ENCODE assay signal across 9 cellular contexts in genomic region chr19:58555369-58555885, GRCh38. TPM values are rescaled to one million over a fixed set of nuclear protein-coding genes. Genes with fewer than 3 reads are reported as not detected.
DNase-seq lines count a peak whose midpoint lies in the region; ATAC-seq, FAIRE-seq and TF ChIP-seq lines count a peak whose summit lies in the region.
"Had no signal": no experiment of that assay in that cellular context is flagged by ENCODE, and none has a peak within 500 bp of the region (broad histone marks: within the 10 kb centered on the region; RNA-seq: fewer than 3 reads in every experiment).

No MANE protein-coding gene starts in this region.

- H3K4me3 ChIP-seq in K562 (peak overlapping the region; percentile 62), lower lobe of right lung (peak overlapping the region; percentile 91), tibial nerve (peak overlapping the region; percentile 66 to 80 (median 75))

- H3K27ac Mint-ChIP-seq in activated T-cell treated with anti-CD3 and anti-CD28 coated beads, Interleukin-2, amount 50 U/mL, for 72 hours = peak overlapping the region; percentile 78

- CTCF ChIA-PET in K562 (lab: Yijun Ruan, JAX; ENCODE audit: low intra/inter-chr PET ratio) = no interaction called here

- peak overlapping the region; percentile 86 for H3K27ac ChIP-seq in K562 (ENCODE audit: extremely low read depth, low read depth, low read length)
- peak overlapping the region; percentile 95 for H3K27ac ChIP-seq in lower lobe of right lung
- H3K27ac ChIP-seq in tibial nerve = peak overlapping the region; percentile 80 to 100 (median 96)

- TF ChIP-seq RAD21 in K562 (CRISPR knock-in tag; conservative IDR thresholded peaks at IDR 0.05 in 1 of 2, IDR thresholded peaks at IDR 0.05 in 1 of 2) = no peak

- peaks cover 36 to 59% of the 10 kb centered on the region in 2 experiments for H3K4me1 ChIP-seq in K562 (replicated peaks in 1 of 2; ENCODE audit: control insufficient read depth in 2 of 2, insufficient read depth in 2 of 2, low read length in 2 of 2)
- peaks cover 39% of the 10 kb centered on the region for H3K4me1 ChIP-seq in lower lobe of right lung
- peaks cover 5 to 60% (median 41%) of the 10 kb centered on the region in 4 donors for H3K4me1 ChIP-seq in tibial nerve

- H3K9me3 Mint-ChIP-seq in activated T-cell treated with anti-CD3 and anti-CD28 coated beads, Interleukin-2, amount 50 U/mL, for 72 hours = no peaks in the 10 kb centered on the region

- no peak for DNase-seq in activated T-cell treated with anti-CD3 and anti-CD28 coated beads, Interleukin-2, amount 50 U/mL, for 72 hours
- DNase-seq in activated T-cell treated with anti-CD3 and anti-CD28 coated beads, Interleukin-2, amount 50 U/mL, for 48 hours = no peak
- DNase-seq in K562 (ENCODE audit: extremely low read depth in 1 of 4, low spot score in 3 of 4) = no peak
- DNase-seq in lower lobe of right lung = no peak
- no peak for DNase-seq in tibial nerve (ENCODE audit: low spot score in 2 of 2)
- no peak for DNase-seq in NCI-H2227 treated with DMSO at 0.1 percent for 48 hours (lab: John Stamatoyannopoulos, UW)
- no peak for DNase-seq in NCI-H2196 treated with DMSO at 0.1 percent for 48 hours (lab: John Stamatoyannopoulos, UW; ENCODE audit: unreplicated experiment)
- DNase-seq in NCI-H1048 (lab: John Stamatoyannopoulos, UW) = no peak
- DNase-seq: DMS153 had no signal

- no peak for TF ChIP-seq POLR2A in K562 (conservative IDR thresholded peaks at IDR 0.05)
- TF ChIP-seq POLR2A in tibial nerve (IDR thresholded peaks at IDR 0.05) = no peak

- H3K9me3 ChIP-seq in K562 (replicated peaks; ENCODE audit: control insufficient read depth, insufficient read depth, low read depth, low read length) (no peaks in the 10 kb centered on the region), lower lobe of right lung (no peaks in the 10 kb centered on the region), tibial nerve (no peaks in the 10 kb centered on the region)

- H3K4me3 Mint-ChIP-seq in activated T-cell treated with anti-CD3 and anti-CD28 coated beads, Interleukin-2, amount 50 U/mL, for 72 hours = peak overlapping the region; percentile 96 to 99

- in situ Hi-C loops in K562 (cut with MboI) = no loop called here

- FAIRE-seq in K562 (lab: Jason Lieb, UNC) = no peak

- TF ChIP-seq CTCF in K562 (IDR thresholded peaks at IDR 0.05 in 2 of 3, conservative IDR thresholded peaks at IDR 0.05 in 1 of 3; ENCODE audit: insufficient read depth in 2 of 3, low read depth in 1 of 3, low read length in 3 of 3) (no peak), lower lobe of right lung (IDR thresholded peaks at IDR 0.05) (no peak), tibial nerve (IDR thresholded peaks at IDR 0.05) (no peak)

- no peaks in the 10 kb centered on the region for H3K27me3 Mint-ChIP-seq in activated T-cell treated with anti-CD3 and anti-CD28 coated beads, Interleukin-2, amount 50 U/mL, for 72 hours (ENCODE audit: low read depth)

- 30% methylated on average over 4 of the region's 4 CpGs for WGBS in K562 (ENCODE audit: insufficient coverage, low coverage, missing lambda C conversion rate)
- 41 to 53% methylated on average over 3 to 4 of the region's 4 CpGs for WGBS in tibial nerve, 2 donors

- H3K4me1 Mint-ChIP-seq in activated T-cell treated with anti-CD3 and anti-CD28 coated beads, Interleukin-2, amount 50 U/mL, for 72 hours (ENCODE audit: low read depth) = peaks cover 60% of the 10 kb centered on the region

- TF ChIP-seq EP300 in K562 (IDR thresholded peaks at IDR 0.05; ENCODE audit: low read length) = no peak
- no peak for TF ChIP-seq EP300 in tibial nerve (IDR thresholded peaks at IDR 0.05)

- H3K36me3 ChIP-seq in K562 (ENCODE audit: control insufficient read depth, insufficient read depth, low read length) (peaks cover 60% of the 10 kb centered on the region), lower lobe of right lung (peaks cover 54% of the 10 kb centered on the region), tibial nerve (peaks cover 0 to 47% (median 13%) of the 10 kb centered on the region in 3 donors)

- peak overlapping the region; percentile 84 to 94 for H3K9ac ChIP-seq in K562 (ENCODE audit: insufficient read depth in 1 of 2, low read depth in 2 of 2, low read length in 2 of 2)

- ATAC-seq in activated T-cell treated with anti-CD3 and anti-CD28 coated beads, Interleukin-2, amount 50 U/mL, for 72 hours (replicated peaks in 1 of 2) = no peak
- ATAC-seq in K562 = no peak
- ATAC-seq in lower lobe of right lung = no peak

- H3K27me3 ChIP-seq in K562 (ENCODE audit: control insufficient read depth in 2 of 2, insufficient read depth in 2 of 2, low read length in 2 of 2) (no peaks in the 10 kb centered on the region), lower lobe of right lung (ENCODE audit: low read depth) (no peaks in the 10 kb centered on the region), tibial nerve (no peaks in the 10 kb centered on the region)

- BruUV-seq in K562 (replicated peaks; lab: Mats Ljungman, UMichigan) = no TSS peak

- H3K9me1 ChIP-seq in K562 (ENCODE audit: control insufficient read depth, insufficient read depth, low read length) = peaks cover 3% of the 10 kb centered on the region

- intact Hi-C loops in K562 (cut with micrococcal nuclease) (no loop called here), lower lobe of right lung (cut with DNase I) (no loop called here)

- H3K79me2 ChIP-seq in K562 (ENCODE audit: control insufficient read depth, insufficient read depth, low read length) = peaks cover 53% of the 10 kb centered on the region

- no peaks in the 10 kb centered on the region for H4K20me1 ChIP-seq in K562 (replicated peaks; ENCODE audit: control insufficient read depth, insufficient read depth, low read length)

- POLR2A ChIA-PET in K562 (lab: Yijun Ruan, JAX) = interaction anchor here (0.6 to 3.7 kb wide), 12 partner anchors 10 to 373 kb away, joined by 3 to 48 read pairs (median 3); partner anchors contain the start of genes TRIM28, ZBTB45, ZNF274 and ZNF446

- peaks cover 19% of the 10 kb centered on the region in 2 donors for H3K36me3 Mint-ChIP-seq in activated T-cell treated with anti-CD3 and anti-CD28 coated beads, Interleukin-2, amount 50 U/mL, for 72 hours (ENCODE audit: insufficient read depth in 2 of 2)

- peak overlapping the region; percentile 82 for H2AFZ ChIP-seq in K562 (ENCODE audit: low read depth, low read length)

- peak overlapping the region; percentile 79 for H3K4me2 ChIP-seq in K562 (ENCODE audit: insufficient read depth, low read length)

RNA-seq across cellular contexts. Expression of gene CHMP2A, which starts 0.5 kb away (rescaled TPM):
- total RNA-seq in activated T-cell treated with anti-CD3 and anti-CD28 coated beads, Interleukin-2, amount 50 U/mL, for 72 hours = 10 to 100 TPM; 80.3 to 91.8 TPM
- total RNA-seq in K562 (2011; cell fraction: chromatin; rRNA removed; ENCODE audit: low replicate concordance) = 34.9 and 55.0 TPM in 2 replicates
- 42.5 and 47.5 TPM in 2 replicates for total RNA-seq in K562 (2011; cell fraction: nucleolus; rRNA removed)
- 36.2 and 43.3 TPM in 2 replicates for total RNA-seq in K562 (2011; cell fraction: nucleoplasm; rRNA removed)
- total RNA-seq in K562 (2014; rRNA removed) (127 and 142 TPM in 2 replicates), K562 (2014; rRNA removed; fragmentation: Illumina TruSeq; extraction: Trizol) (49.3 and 58.4 TPM in 2 replicates), K562 (2015; rRNA removed; fragmentation: Illumina TruSeq; extraction: Trizol) (86.9 and 87.2 TPM in 2 replicates), K562 (2021) (88.4 and 89.8 TPM in 2 replicates), lower lobe of right lung (104 TPM), tibial nerve (100 to 1,000 TPM in 3 of 4 donors, 10 to 100 TPM in 1; 90.0 to 146 (median 128) TPM)
- polyA plus RNA-seq in K562 (2011; rRNA removed) (81.7 and 86.7 TPM in 2 replicates), K562 (2014; fragmentation: Illumina TruSeq; extraction: Trizol) (110 and 112 TPM in 2 replicates), K562 (2014; fragmentation: Nextera tagmentation; extraction: Ambion mirVana) (10 to 100 TPM; 57.6 to 71.1 TPM), K562 (2014; rRNA removed) (154 and 159 TPM in 2 replicates)
- polyA plus RNA-seq in K562 (2011; cell fraction: cytosol; rRNA removed) = 111 and 116 TPM in 2 replicates
- polyA plus RNA-seq in K562 (2011; cell fraction: nucleus; rRNA removed) = 72.3 and 77.4 TPM in 2 replicates
- 122 and 150 TPM in 2 replicates for polyA plus RNA-seq in K562 (2012)
- 162 and 173 TPM in 2 replicates for polyA minus RNA-seq in K562 (2011; rRNA and poly(A)+ RNA removed)
- 59.5 and 70.2 TPM in 2 replicates for polyA minus RNA-seq in K562 (2011; cell fraction: cytosol; rRNA and poly(A)+ RNA removed)
- polyA minus RNA-seq in K562 (2011; cell fraction: nucleus; rRNA and poly(A)+ RNA removed) = 15.3 and 24.0 TPM in 2 replicates

RNA-seq across cellular contexts. Expression of gene UBE2M, which starts 3.0 kb away (rescaled TPM):
- 100 to 1,000 TPM; 116 to 122 TPM for total RNA-seq in activated T-cell treated with anti-CD3 and anti-CD28 coated beads, Interleukin-2, amount 50 U/mL, for 72 hours
- 47.2 and 87.3 TPM in 2 replicates for total RNA-seq in K562 (2011; cell fraction: chromatin; rRNA removed; ENCODE audit: low replicate concordance)
- 77.7 and 87.6 TPM in 2 replicates for total RNA-seq in K562 (2011; cell fraction: nucleolus; rRNA removed)
- 51.2 and 56.4 TPM in 2 replicates for total RNA-seq in K562 (2011; cell fraction: nucleoplasm; rRNA removed)
- total RNA-seq in K562 (2014; rRNA removed) (101 and 139 TPM in 2 replicates), K562 (2014; rRNA removed; fragmentation: Illumina TruSeq; extraction: Trizol) (79.2 and 81.1 TPM in 2 replicates), K562 (2015; rRNA removed; fragmentation: Illumina TruSeq; extraction: Trizol) (85.7 and 86.5 TPM in 2 replicates), K562 (2021) (127 and 131 TPM in 2 replicates), lower lobe of right lung (50.4 TPM), tibial nerve (10 to 100 TPM; 18.4 to 38.2 (median 29.4) TPM)
- polyA plus RNA-seq in K562 (2011; rRNA removed) (92.0 and 117 TPM in 2 replicates), K562 (2014; fragmentation: Illumina TruSeq; extraction: Trizol) (137 and 163 TPM in 2 replicates), K562 (2014; fragmentation: Nextera tagmentation; extraction: Ambion mirVana) (1 to 10 TPM in 1 of 2 experiments, under 1 TPM in 1; 0.92 to 1.5 TPM), K562 (2014; rRNA removed) (84.8 and 96.4 TPM in 2 replicates)
- 81.3 and 96.5 TPM in 2 replicates for polyA plus RNA-seq in K562 (2011; cell fraction: cytosol; rRNA removed)
- polyA plus RNA-seq in K562 (2011; cell fraction: nucleus; rRNA removed) = 119 and 126 TPM in 2 replicates
- polyA plus RNA-seq in K562 (2012) = 112 and 160 TPM in 2 replicates
- 69.1 and 92.2 TPM in 2 replicates for polyA minus RNA-seq in K562 (2011; rRNA and poly(A)+ RNA removed)
- 57.2 and 68.0 TPM in 2 replicates for polyA minus RNA-seq in K562 (2011; cell fraction: cytosol; rRNA and poly(A)+ RNA removed)
- 15.5 and 29.4 TPM in 2 replicates for polyA minus RNA-seq in K562 (2011; cell fraction: nucleus; rRNA and poly(A)+ RNA removed)

RNA-seq across cellular contexts. Expression of gene TRIM28, which starts 11.6 kb away (rescaled TPM):
- total RNA-seq in activated T-cell treated with anti-CD3 and anti-CD28 coated beads, Interleukin-2, amount 50 U/mL, for 72 hours = 100 to 1,000 TPM; 351 to 473 TPM
- total RNA-seq in K562 (2011; cell fraction: chromatin; rRNA removed; ENCODE audit: low replicate concordance) = 526 and 1,695 TPM in 2 replicates
- total RNA-seq in K562 (2011; cell fraction: nucleolus; rRNA removed) = 1,048 and 1,300 TPM in 2 replicates
- 609 and 709 TPM in 2 replicates for total RNA-seq in K562 (2011; cell fraction: nucleoplasm; rRNA removed)
- 779 and 1,386 TPM in 2 replicates for total RNA-seq in K562 (2014; rRNA removed)
- total RNA-seq in K562 (2014; rRNA removed; fragmentation: Illumina TruSeq; extraction: Trizol) = 358 and 467 TPM in 2 replicates
- 523 and 570 TPM in 2 replicates for total RNA-seq in K562 (2015; rRNA removed; fragmentation: Illumina TruSeq; extraction: Trizol)
- total RNA-seq in K562 (2021) = 752 and 797 TPM in 2 replicates
- 434 and 1,024 TPM in 2 replicates for polyA plus RNA-seq in K562 (2011; rRNA removed)
- polyA plus RNA-seq in K562 (2011; cell fraction: cytosol; rRNA removed) = 553 and 1,059 TPM in 2 replicates
- 1,513 and 2,015 TPM in 2 replicates for polyA plus RNA-seq in K562 (2011; cell fraction: nucleus; rRNA removed)
- 1,261 and 1,407 TPM in 2 replicates for polyA plus RNA-seq in K562 (2012)
- polyA plus RNA-seq in K562 (2014; fragmentation: Illumina TruSeq; extraction: Trizol) = 640 and 764 TPM in 2 replicates
- 10 to 100 TPM; 12.1 to 29.3 TPM for polyA plus RNA-seq in K562 (2014; fragmentation: Nextera tagmentation; extraction: Ambion mirVana)
- 490 and 541 TPM in 2 replicates for polyA plus RNA-seq in K562 (2014; rRNA removed)
- 826 and 1,247 TPM in 2 replicates for polyA minus RNA-seq in K562 (2011; rRNA and poly(A)+ RNA removed)
- 1,076 and 1,289 TPM in 2 replicates for polyA minus RNA-seq in K562 (2011; cell fraction: cytosol; rRNA and poly(A)+ RNA removed)
- 406 and 505 TPM in 2 replicates for polyA minus RNA-seq in K562 (2011; cell fraction: nucleus; rRNA and poly(A)+ RNA removed)
- total RNA-seq in lower lobe of right lung = 233 TPM
- total RNA-seq in tibial nerve = 100 to 1,000 TPM; 136 to 299 (median 159) TPM

RNA-seq across cellular contexts. Expression of gene MZF1, which starts 17.7 kb away (rescaled TPM):
- total RNA-seq in activated T-cell treated with anti-CD3 and anti-CD28 coated beads, Interleukin-2, amount 50 U/mL, for 72 hours = 10 to 100 TPM; 15.0 to 18.6 TPM
- 118 and 203 TPM in 2 replicates for total RNA-seq in K562 (2011; cell fraction: chromatin; rRNA removed; ENCODE audit: low replicate concordance)
- 122 and 125 TPM in 2 replicates for total RNA-seq in K562 (2011; cell fraction: nucleolus; rRNA removed)
- 136 and 199 TPM in 2 replicates for total RNA-seq in K562 (2011; cell fraction: nucleoplasm; rRNA removed)
- total RNA-seq in K562 (2014; rRNA removed) (11.5 and 13.3 TPM in 2 replicates), K562 (2014; rRNA removed; fragmentation: Illumina TruSeq; extraction: Trizol) (5.7 and 6.5 TPM in 2 replicates), K562 (2015; rRNA removed; fragmentation: Illumina TruSeq; extraction: Trizol) (7.2 and 8.3 TPM in 2 replicates), K562 (2021) (18.8 and 19.8 TPM in 2 replicates), lower lobe of right lung (50.7 TPM), tibial nerve (10 to 100 TPM; 41.6 to 88.8 (median 52.5) TPM)
- polyA plus RNA-seq in K562 (2011; rRNA removed) (17.0 and 25.4 TPM in 2 replicates), K562 (2014; fragmentation: Illumina TruSeq; extraction: Trizol) (13.4 and 15.1 TPM in 2 replicates), K562 (2014; fragmentation: Nextera tagmentation; extraction: Ambion mirVana) (1 to 10 TPM in 1 of 2 experiments, under 1 TPM in 1; 0.31 to 1.6 TPM), K562 (2014; rRNA removed) (28.2 and 29.3 TPM in 2 replicates)
- polyA plus RNA-seq in K562 (2011; cell fraction: cytosol; rRNA removed) = 15.8 and 20.8 TPM in 2 replicates
- 140 and 224 TPM in 2 replicates for polyA plus RNA-seq in K562 (2011; cell fraction: nucleus; rRNA removed)
- polyA plus RNA-seq in K562 (2012) = 14.1 and 31.8 TPM in 2 replicates
- 7.8 and 8.5 TPM in 2 replicates for polyA minus RNA-seq in K562 (2011; rRNA and poly(A)+ RNA removed)
- 5.7 and 10.1 TPM in 2 replicates for polyA minus RNA-seq in K562 (2011; cell fraction: cytosol; rRNA and poly(A)+ RNA removed)
- polyA minus RNA-seq in K562 (2011; cell fraction: nucleus; rRNA and poly(A)+ RNA removed) = 27.2 and 29.3 TPM in 2 replicates

RNA-seq across cellular contexts. Expression of gene ZBTB45, which starts 35.8 kb away (rescaled TPM):
- 10 to 100 TPM; 10.8 to 12.1 TPM for total RNA-seq in activated T-cell treated with anti-CD3 and anti-CD28 coated beads, Interleukin-2, amount 50 U/mL, for 72 hours
- total RNA-seq in K562 (2011; cell fraction: chromatin; rRNA removed; ENCODE audit: low replicate concordance) = 5.0 and 18.1 TPM in 2 replicates
- total RNA-seq in K562 (2011; cell fraction: nucleolus; rRNA removed) = 20.8 and 21.2 TPM in 2 replicates
- total RNA-seq in K562 (2011; cell fraction: nucleoplasm; rRNA removed) = 9.8 and 10.9 TPM in 2 replicates
- total RNA-seq in K562 (2014; rRNA removed) = 7.2 and 7.8 TPM in 2 replicates
- 0.32 and 0.58 TPM in 2 replicates for total RNA-seq in K562 (2014; rRNA removed; fragmentation: Illumina TruSeq; extraction: Trizol)
- 2.2 and 2.7 TPM in 2 replicates for total RNA-seq in K562 (2015; rRNA removed; fragmentation: Illumina TruSeq; extraction: Trizol)
- 14.0 and 16.1 TPM in 2 replicates for total RNA-seq in K562 (2021)
- polyA plus RNA-seq in K562 (2011; rRNA removed) = 1.4 and 4.0 TPM in 2 replicates
- polyA plus RNA-seq in K562 (2011; cell fraction: cytosol; rRNA removed) = 3.6 and 10.4 TPM in 2 replicates
- 7.2 and 14.2 TPM in 2 replicates for polyA plus RNA-seq in K562 (2011; cell fraction: nucleus; rRNA removed)
- 11.7 TPM in 2 replicates for polyA plus RNA-seq in K562 (2012)
- 1.8 and 4.7 TPM in 2 replicates for polyA plus RNA-seq in K562 (2014; fragmentation: Illumina TruSeq; extraction: Trizol)
- under 1 TPM; 0.08 to 0.13 TPM for polyA plus RNA-seq in K562 (2014; fragmentation: Nextera tagmentation; extraction: Ambion mirVana)
- 5.8 and 6.8 TPM in 2 replicates for polyA plus RNA-seq in K562 (2014; rRNA removed)
- polyA minus RNA-seq in K562 (2011; rRNA and poly(A)+ RNA removed) = 1.9 and 2.0 TPM in 2 replicates
- polyA minus RNA-seq in K562 (2011; cell fraction: cytosol; rRNA and poly(A)+ RNA removed) = 5.1 and 6.6 TPM in 2 replicates
- polyA minus RNA-seq in K562 (2011; cell fraction: nucleus; rRNA and poly(A)+ RNA removed) = 10.7 and 11.2 TPM in 2 replicates
- total RNA-seq in lower lobe of right lung = 14.1 TPM
- total RNA-seq in tibial nerve = 10 to 100 TPM in 3 of 4 donors, 1 to 10 TPM in 1; 9.8 to 16.5 (median 12.6) TPM
